8 cellular contexts compared by ENCODE assay signal in genomic region chr17:40062347-40063033, GRCh38. TPM values are rescaled to one million over a fixed set of nuclear protein-coding genes. Genes with fewer than 3 reads are reported as not detected.
DNase-seq lines count a peak whose midpoint lies in the region; ATAC-seq and TF ChIP-seq lines count a peak whose summit lies in the region.

TSS of gene THRA (plus strand) at chr17:40062965. CDS start at chr17:40074489, 11,524 bp downstream.

- H4K20me1 ChIP-seq in Karpas-422 (ENCODE audit: insufficient read depth, low read depth, low read length), result no peaks in the 10 kb centered on the region

- 0 out of 2 replicates have a peak, but pooled peaks cover 7% of the 10 kb centered on the region for H3K27me3 ChIP-seq in Karpas-422 (ENCODE audit: low read length)
- H3K27me3 ChIP-seq in WERI-Rb-1 (ENCODE audit: insufficient read depth, low read depth, severe bottlenecking), result no peaks in the 10 kb centered on the region
- H3K27me3 ChIP-seq in breast epithelium, result no peaks in the 10 kb centered on the region

- no peaks in the 10 kb centered on the region for H3K79me2 ChIP-seq in Karpas-422 (ENCODE audit: low read length)

- H3K4me3 ChIP-seq in Karpas-422 (ENCODE audit: low read length), result peak within 1 kb of the TSS; percentile 84
- peak within 1 kb of the TSS; percentile 96 for H3K4me3 ChIP-seq in WERI-Rb-1 (ENCODE audit: low read depth, low read length)
- H3K4me3 ChIP-seq in breast epithelium, result peak within 1 kb of the TSS; percentile 87 to 100 (median 100)
- peak within 1 kb of the TSS; percentile 93 for H3K4me3 ChIP-seq in skeletal muscle cell (ENCODE audit: low read depth, low read length)

- H3K9me3 ChIP-seq in Karpas-422 (ENCODE audit: low read length) (no peaks in the 10 kb centered on the region), WERI-Rb-1 (ENCODE audit: severe bottlenecking) (no peaks in the 10 kb centered on the region), breast epithelium (no peaks in the 10 kb centered on the region)

- peak; percentile 51 for ATAC-seq in GM19351 (IDR thresholded peaks at IDR 0.05; ENCODE audit: unreplicated experiment)

- peak; percentile 37; the same call in 1 of the 2 replicates for TF ChIP-seq CTCF in WERI-Rb-1 (IDR thresholded peaks at IDR 0.05; ENCODE audit: low read depth, low read length)
- TF ChIP-seq CTCF in breast epithelium (IDR thresholded peaks at IDR 0.05), result no peak

- DNase-seq in Ammon's horn (ENCODE audit: low spot score), result peak; percentile 87
- peak; percentile 81 for DNase-seq in Karpas-422
- peak; percentile 78 for DNase-seq in WERI-Rb-1
- peak in 1 of 2 donors; percentile 47 for DNase-seq in breast epithelium (ENCODE audit: low spot score in 2 of 2)
- DNase-seq in iPS-NIHi11 (ENCODE audit: low spot score), result peak; percentile 94
- no peak for DNase-seq in skeletal muscle cell (ENCODE audit: low read depth)
- DNase-seq in cortex of kidney (lab: John Stamatoyannopoulos, UW), result no peak

- H3K9me2 ChIP-seq in Karpas-422 (replicated peaks; ENCODE audit: insufficient read depth, low read length), result no peaks in the 10 kb centered on the region

- peak within 1 kb of the TSS; percentile 96 for H3K4me2 ChIP-seq in Karpas-422 (ENCODE audit: low read depth, low read length, poor library complexity, severe bottlenecking)

- H2AFZ ChIP-seq in Karpas-422 (ENCODE audit: low read length), result peak within 1 kb of the TSS; percentile 99

- H3K27ac ChIP-seq in Karpas-422 (ENCODE audit: low read length), result no peak within 1 kb of the TSS
- peak within 1 kb of the TSS; percentile 78 for H3K27ac ChIP-seq in WERI-Rb-1
- H3K27ac ChIP-seq in breast epithelium, result peak within 1 kb of the TSS; percentile 96 to 98

- H3K36me3 ChIP-seq in Karpas-422 (ENCODE audit: insufficient read depth, low read length) (no peaks in the 10 kb centered on the region), WERI-Rb-1 (no peaks in the 10 kb centered on the region; the same call in 1 of the 2 replicates), breast epithelium (no peaks in the 10 kb centered on the region)

- TF ChIP-seq POLR2A in breast epithelium (IDR thresholded peaks at IDR 0.05), result no peak

- H3K9ac ChIP-seq in Karpas-422 (ENCODE audit: low read length), result peak within 1 kb of the TSS; percentile 75

- intact Hi-C loops in breast epithelium (cut with DNase I; ENCODE audit: low total_unique reads), result loop anchor here (10.0 kb wide), 1 partner anchor 52 kb away; no protein-coding TSS in a partner anchor

- H3K4me1 ChIP-seq in Karpas-422 (ENCODE audit: low read length) (peaks cover 25% of the 10 kb centered on the region), breast epithelium (peaks cover 8 to 18% of the 10 kb centered on the region in 2 donors)

RNA-seq across cellular contexts. Expression of gene THRA, which starts in this region (rescaled TPM):
- total RNA-seq in Karpas-422 (2014; rRNA removed; shearing (Covaris generic); ENCODE audit: low replicate concordance), result 1.7 and 2.5 TPM in 2 replicates
- total RNA-seq in breast epithelium, result 10 to 100 TPM; 41.6 to 61.0 (median 48.1) TPM

Comparison
In these comparisons a context has a peak if more than half of its experiments do, and no peak if none do; other contexts are left out.
1. RNA of gene THRA (total RNA-seq): 41.6 to 61.0 TPM in breast epithelium; 1.7 to 2.5 TPM in Karpas-422; every median in the first group is over 10 times any median in the second.
2. DNase-seq: peak in Ammon's horn (single experiment), Karpas-422 (single experiment), WERI-Rb-1 (single experiment) and iPS-NIHi11 (single experiment); none in skeletal muscle cell (single experiment) and cortex of kidney (single experiment).
3. Peak in every context shown above with its lines, with median percentiles within 50 percentile points of each other: H3K4me3 ChIP-seq.